8 cellular contexts compared by ENCODE assay signal in genomic region chr14:24411468-24412454, GRCh38. TPM values are rescaled to one million over a fixed set of nuclear protein-coding genes. Genes with fewer than 3 reads are reported as not detected.
DNase-seq lines count a peak whose midpoint lies in the region; ATAC-seq and TF ChIP-seq lines count a peak whose summit lies in the region.

No MANE protein-coding gene starts in this region.

- no peak overlapping the region for H3K14ac ChIP-seq in H9 (ENCODE audit: insufficient read depth, low read length)

- H3K18ac ChIP-seq in H9 (ENCODE audit: insufficient read length, low read depth, low read length): no peak overlapping the region

- H3K9me3 ChIP-seq in H9 (ENCODE audit: control insufficient read depth, low read depth, low read length) (no peaks in the 10 kb centered on the region), body of pancreas (no peaks in the 10 kb centered on the region), uterus (no peaks in the 10 kb centered on the region)

- TF ChIP-seq POLR2A in body of pancreas (IDR thresholded peaks at IDR 0.05) (no peak), uterus (IDR thresholded peaks at IDR 0.05) (no peak)

- H2BK20ac ChIP-seq in H9 (ENCODE audit: low read depth, low read length, poor library complexity, severe bottlenecking): no peak overlapping the region

- H3K79me1 ChIP-seq in H9 (ENCODE audit: insufficient read depth, low read depth, low read length, poor library complexity, severe bottlenecking): no peaks in the 10 kb centered on the region

- no peak overlapping the region for H3K4ac ChIP-seq in H9 (ENCODE audit: low read depth, low read length)

- no peak overlapping the region for H2BK12ac ChIP-seq in H9 (ENCODE audit: insufficient read length, low read depth, low read length)

- no peak overlapping the region for H3K9ac ChIP-seq in H9 (ENCODE audit: extremely low read depth, insufficient read length, low read length)

- ATAC-seq in body of pancreas (peak; percentile 78), left lobe of liver (peak; percentile 82), HG03095 (IDR thresholded peaks at IDR 0.05; ENCODE audit: unreplicated experiment) (no peak)

- no peak overlapping the region for H3K4me3 Mint-ChIP-seq in H9

- H3K56ac ChIP-seq in H9 (ENCODE audit: insufficient read length, low read depth, low read length): no peak overlapping the region

- H3T11ph ChIP-seq in H9 (ENCODE audit: low read length): no peak overlapping the region

- no peak overlapping the region for H3K23ac ChIP-seq in H9 (ENCODE audit: insufficient read length, low read depth, low read length)

- no peaks in the 10 kb centered on the region for H3K79me2 ChIP-seq in H9 (ENCODE audit: insufficient read depth, low read length)

- no peak overlapping the region for H4K91ac ChIP-seq in H9 (ENCODE audit: insufficient read length, low read depth, low read length)

- DNase-seq in activated CD4-positive, alpha-beta T cell treated with anti-CD3 and anti-CD28 coated beads for 48 hours: peak; percentile 55
- no peak for DNase-seq in activated CD4-positive, alpha-beta T cell treated with anti-CD3 and anti-CD28 coated beads for 1 hour
- peak; percentile 59 for DNase-seq in H9
- peak; percentile 15 for DNase-seq in NCI-H526 treated with DMSO at 0.1 percent for 48 hours (lab: John Stamatoyannopoulos, UW)
- peak in 2 of 4 donors; percentile 42 to 56 for DNase-seq in body of pancreas
- DNase-seq in left lobe of liver (ENCODE audit: low spot score): no peak
- no peak for DNase-seq in uterus

- H3K4me2 ChIP-seq in H9 (ENCODE audit: insufficient read depth, insufficient read length, low read length): no peak overlapping the region

- no peaks in the 10 kb centered on the region for H3K23me2 ChIP-seq in H9 (ENCODE audit: insufficient read length, low read depth, low read length, poor library complexity, severe bottlenecking)

- no peaks in the 10 kb centered on the region for H3K9me3 Mint-ChIP-seq in H9

- no peak overlapping the region for H2BK5ac ChIP-seq in H9 (ENCODE audit: insufficient read length, low read length)

- H2AFZ ChIP-seq in H9 (ENCODE audit: low read length): no peak overlapping the region

- H3K4me1 ChIP-seq in H9 (ENCODE audit: insufficient read depth, low read length): no peaks in the 10 kb centered on the region
- no peaks in the 10 kb centered on the region for H3K4me1 ChIP-seq in body of pancreas
- H3K4me1 ChIP-seq in uterus: no peaks in the 10 kb centered on the region

- no peak overlapping the region for H2BK120ac ChIP-seq in H9 (ENCODE audit: low read depth, low read length, poor library complexity, severe bottlenecking)

- H3K27me3 ChIP-seq in H9 (ENCODE audit: insufficient read depth, low read length) (no peaks in the 10 kb centered on the region), body of pancreas (no peaks in the 10 kb centered on the region), uterus (no peaks in the 10 kb centered on the region)

- H3K36me3 ChIP-seq in body of pancreas (replicated peaks in 1 of 2; ENCODE audit: insufficient read depth in 1 of 2, low read depth in 2 of 2): no peaks in the 10 kb centered on the region
- no peaks in the 10 kb centered on the region for H3K36me3 ChIP-seq in uterus

- no peak overlapping the region for H4K8ac ChIP-seq in H9 (replicated peaks; ENCODE audit: insufficient read length, low read depth, low read length)

- H2AK5ac ChIP-seq in H9 (ENCODE audit: insufficient read length, low read length): no peak overlapping the region

- H3K4me1 Mint-ChIP-seq in H9: peaks cover 0 to 2% of the 10 kb centered on the region in 2 experiments; a peak in 1 of 4 replicates

- H4K5ac ChIP-seq in H9 (ENCODE audit: insufficient read length, low read depth, low read length): no peak overlapping the region

- TF ChIP-seq CTCF in H9 (conservative IDR thresholded peaks at IDR 0.05): peak; percentile 77
- peak; percentile 22 to 74 (median 62) for TF ChIP-seq CTCF in body of pancreas (IDR thresholded peaks at IDR 0.05)
- peak; percentile 51 to 62 (median 55) for TF ChIP-seq CTCF in uterus (IDR thresholded peaks at IDR 0.05)

- no peak overlapping the region for H3K4me3 ChIP-seq in body of pancreas
- no peak overlapping the region for H3K4me3 ChIP-seq in uterus

- H2BK15ac ChIP-seq in H9 (ENCODE audit: low read depth, low read length): no peak overlapping the region

- peak overlapping the region in 1 of 3 experiments; percentile 83; a peak in 1 of 7 replicates for H3K27ac Mint-ChIP-seq in H9

- no peaks in the 10 kb centered on the region for H3K27me3 Mint-ChIP-seq in H9 (ENCODE audit: low read depth)

- intact Hi-C loops in body of pancreas (cut with DNase I): loop anchor here (5.0 kb wide), 1 partner anchor 39 kb away; no protein-coding TSS in a partner anchor
- intact Hi-C loops in uterus (cut with DNase I; ENCODE audit: low total_unique reads): no loop called here

- no peaks in the 10 kb centered on the region for H4K20me1 ChIP-seq in H9 (ENCODE audit: control insufficient read depth, insufficient read depth, insufficient read length)

- WGBS in H9 (ENCODE audit: extremely low coverage, insufficient read length, low lambda C conversion rate): no CpG with 5 or more reads among the region's 15 CpGs
- WGBS in body of pancreas, 2 donors: 53 to 62% methylated on average over 8 to 15 of the region's 15 CpGs

- H3K27ac ChIP-seq in H9 (ENCODE audit: insufficient read length, low read depth, low read length): no peak overlapping the region
- H3K27ac ChIP-seq in body of pancreas: no peak overlapping the region
- no peak overlapping the region for H3K27ac ChIP-seq in uterus

- peaks cover 14 to 37% (median 27%) of the 10 kb centered on the region in 3 experiments; a peak in 6 of 7 replicates for H3K36me3 Mint-ChIP-seq in H9 (ENCODE audit: insufficient read depth in 1 of 3, low read depth in 3 of 3)

RNA-seq across cellular contexts. Expression of gene NYNRIN, which starts 13.0 kb away (rescaled TPM):
- 18.1 and 18.7 TPM in 2 replicates for total RNA-seq in H9 (2021)
- total RNA-seq in body of pancreas: 1 to 10 TPM; 7.3 to 7.5 TPM
- total RNA-seq in left lobe of liver: 2.3 TPM
- total RNA-seq in uterus: 10 to 100 TPM in 3 of 4 donors, 1 to 10 TPM in 1; 4.9 to 51.1 (median 27.3) TPM

RNA-seq across cellular contexts. Expression of gene CBLN3, which starts 17.7 kb away (rescaled TPM):
- total RNA-seq in H9 (2021): 0.39 and 0.44 TPM in 2 replicates
- 1 to 10 TPM in 1 of 2 donors, under 1 TPM in 1; 0.33 to 4.9 TPM for total RNA-seq in body of pancreas
- 1.4 TPM for total RNA-seq in left lobe of liver
- 1 to 10 TPM in 3 of 4 donors, not detected in 1; 1.3 to 3.3 (median 3.2) TPM for total RNA-seq in uterus

RNA-seq across cellular contexts. Expression of gene KHNYN, which starts 18.0 kb away (rescaled TPM):
- total RNA-seq in H9 (2021): 30.0 and 31.3 TPM in 2 replicates
- 10 to 100 TPM; 43.8 TPM for total RNA-seq in body of pancreas
- 29.3 TPM for total RNA-seq in left lobe of liver
- total RNA-seq in uterus: 10 to 100 TPM; 16.5 to 88.6 (median 66.1) TPM

RNA-seq across cellular contexts. Expression of gene SDR39U1, which starts 30.8 kb away (rescaled TPM):
- total RNA-seq in H9 (2021) (56.2 and 65.0 TPM in 2 replicates), body of pancreas (10 to 100 TPM; 34.8 to 63.6 TPM), left lobe of liver (32.4 TPM), uterus (10 to 100 TPM; 12.8 to 87.5 (median 33.0) TPM)

RNA-seq across cellular contexts. Expression of gene NFATC4, which starts 43.8 kb away (rescaled TPM):
- total RNA-seq in H9 (2021) (43.0 and 46.4 TPM in 2 replicates), body of pancreas (10 to 100 TPM; 11.9 to 19.8 TPM), left lobe of liver (1.4 TPM), uterus (100 to 1,000 TPM in 1 of 4 donors, 10 to 100 TPM in 3; 25.6 to 187 (median 86.4) TPM)

Comparison
In these comparisons a context has a peak if more than half of its experiments do, and no peak if none do; other contexts are left out.
1. DNase-seq: peak in activated CD4-positive, alpha-beta T cell treated with anti-CD3 and anti-CD28 coated beads for 48 hours (single experiment), H9 (single experiment) and NCI-H526 treated with DMSO at 0.1 percent for 48 hours (single experiment); none in activated CD4-positive, alpha-beta T cell treated with anti-CD3 and anti-CD28 coated beads for 1 hour (single experiment), left lobe of liver (single experiment) and uterus (0 of 2).
2. Peak in every context shown above with its lines, with median percentiles within 50 percentile points of each other: CTCF ChIP-seq.